36 cellular contexts compared by ENCODE assay signal in genomic region chr1:95631695-95632094, GRCh38.
"Had no signal": no experiment of that assay in that cellular context is flagged by ENCODE, and none has a peak within 500 bp of the region (broad histone marks: within the 10 kb centered on the region; RNA-seq: fewer than 3 reads in every experiment).

No MANE protein-coding gene starts in this region.

- DNase-seq: activated B cell treated with CpG ODN at 0.5 μM for 24 hours; activated CD4-positive, alpha-beta memory T cell treated with anti-CD3 and anti-CD28 coated beads for 36 hours; activated CD4-positive, alpha-beta T cell treated with anti-CD3 and anti-CD28 coated beads for 48 hours; activated CD4-positive, alpha-beta T cell treated with anti-CD3 and anti-CD28 coated beads, Interleukin-2, amount 50 U/mL, for 1 hour; activated CD8-positive, alpha-beta memory T cell treated with anti-CD3 and anti-CD28 coated beads, Interleukin-2, amount 10 ng/mL, durations not matched to agents 7 days and 5 days; activated CD8-positive, alpha-beta memory T cell treated with anti-CD3 and anti-CD28 coated beads, Interleukin-2, amount 50 U/mL, for 4 hours; activated CD8-positive, alpha-beta T cell treated with anti-CD3 and anti-CD28 coated beads, Interleukin-2, amount 10 ng/mL, durations not matched to agents 7 days and 5 days; activated effector memory CD4-positive, alpha-beta T cell treated with anti-CD3 and anti-CD28 coated beads, Interleukin-2, amount 50 U/mL, for 16 hours; activated naive CD4-positive, alpha-beta T cell treated with anti-CD3 and anti-CD28 coated beads for 36 hours; activated naive CD8-positive, alpha-beta T cell treated with anti-CD3 and anti-CD28 coated beads for 36 hours; activated naive CD8-positive, alpha-beta T cell treated with anti-CD3 and anti-CD28 coated beads, Interleukin-2, amount 50 U/mL, for 24 hours; activated T-cell treated with anti-CD3 and anti-CD28 coated beads, Interleukin-2, amount 50 U/mL, for 1 hour; activated T-cell treated with anti-CD3 and anti-CD28 coated beads, Interleukin-2, amount 50 U/mL, for 48 hours; adrenal gland; amygdala; aorta; caudate nucleus; cortex of kidney; dermis blood vessel endothelial cell; effector CD4-positive, alpha-beta T cell; effector memory CD8-positive, alpha-beta T cell; erythroblast; foreskin keratinocyte; gastrocnemius medialis; T-helper 1 cell; T-helper 17 cell; T1000; WERI-Rb-1 had no signal

- H3K36me3 Mint-ChIP-seq: activated CD4-positive, alpha-beta memory T cell treated with anti-CD3 and anti-CD28 coated beads for 36 hours; activated CD8-positive, alpha-beta memory T cell treated with anti-CD3 and anti-CD28 coated beads, Interleukin-2, amount 10 ng/mL, durations not matched to agents 7 days and 5 days; activated naive CD4-positive, alpha-beta T cell treated with anti-CD3 and anti-CD28 coated beads, Interleukin-2, amount 50 U/mL, for 24 hours; activated naive CD8-positive, alpha-beta T cell treated with anti-CD3 and anti-CD28 coated beads for 36 hours; brain had no signal

- H3K4me1 ChIP-seq: adrenal gland, breast epithelium, esophagus muscularis mucosa, foreskin keratinocyte, gastrocnemius medialis had no signal

- H3K27me3 ChIP-seq: adrenal gland, breast epithelium, esophagus muscularis mucosa, foreskin keratinocyte, gastrocnemius medialis had no signal

- H3K9me3 ChIP-seq: adrenal gland, breast epithelium, esophagus muscularis mucosa, gastrocnemius medialis had no signal

- H3K4me1 Mint-ChIP-seq: activated B cell treated with CpG ODN at 0.5 μM for 24 hours; activated CD8-positive, alpha-beta memory T cell treated with anti-CD3 and anti-CD28 coated beads, Interleukin-2, amount 10 ng/mL, durations not matched to agents 7 days and 5 days; activated naive CD4-positive, alpha-beta T cell treated with anti-CD3 and anti-CD28 coated beads, Interleukin-2, amount 50 U/mL, for 24 hours; activated naive CD8-positive, alpha-beta T cell treated with anti-CD3 and anti-CD28 coated beads for 36 hours; activated naive CD8-positive, alpha-beta T cell treated with anti-CD3 and anti-CD28 coated beads, Interleukin-2, amount 50 U/mL, for 24 hours; T-helper 17 cell had no signal

- H3K4me3 Mint-ChIP-seq: activated B cell treated with CpG ODN at 0.5 μM for 24 hours; activated CD4-positive, alpha-beta memory T cell treated with anti-CD3 and anti-CD28 coated beads for 36 hours; activated CD8-positive, alpha-beta memory T cell treated with anti-CD3 and anti-CD28 coated beads, Interleukin-2, amount 10 ng/mL, durations not matched to agents 7 days and 5 days; activated CD8-positive, alpha-beta T cell treated with anti-CD3 and anti-CD28 coated beads, Interleukin-2, amount 10 ng/mL, durations not matched to agents 7 days and 5 days; activated naive CD4-positive, alpha-beta T cell treated with anti-CD3 and anti-CD28 coated beads for 36 hours; activated naive CD4-positive, alpha-beta T cell treated with anti-CD3 and anti-CD28 coated beads, Interleukin-2, amount 50 U/mL, for 24 hours; activated naive CD8-positive, alpha-beta T cell treated with anti-CD3 and anti-CD28 coated beads for 36 hours; activated naive CD8-positive, alpha-beta T cell treated with anti-CD3 and anti-CD28 coated beads, Interleukin-2, amount 50 U/mL, for 24 hours; activated T-helper 1 cell treated with anti-CD3 and anti-CD28 coated beads, Interleukin-12 subunit alpha, Interleukin-12 subunit beta, Interleukin-2, Interleukin-4 antibody, amounts not matched to agents 30 ng/mL and 10 ng/mL and 1 ng/mL, durations not matched to agents 14 hours and 24 hours and 36 hours; brain; effector memory CD8-positive, alpha-beta T cell; T-helper 17 cell; T-helper 2 cell treated with Interferon-gamma antibody and Interleukin-4, amounts not matched to agents 5 μg/mL and 100 μg/mL, for 36 hours had no signal

- H3K27me3 Mint-ChIP-seq: activated B cell treated with CpG ODN at 0.5 μM for 24 hours; activated CD4-positive, alpha-beta memory T cell treated with anti-CD3 and anti-CD28 coated beads for 36 hours; activated CD8-positive, alpha-beta memory T cell treated with anti-CD3 and anti-CD28 coated beads, Interleukin-2, amount 10 ng/mL, durations not matched to agents 7 days and 5 days; activated naive CD4-positive, alpha-beta T cell treated with anti-CD3 and anti-CD28 coated beads, Interleukin-2, amount 50 U/mL, for 24 hours; activated naive CD8-positive, alpha-beta T cell treated with anti-CD3 and anti-CD28 coated beads for 36 hours; activated naive CD8-positive, alpha-beta T cell treated with anti-CD3 and anti-CD28 coated beads, Interleukin-2, amount 50 U/mL, for 24 hours; brain; effector memory CD8-positive, alpha-beta T cell; T-helper 17 cell had no signal

- H3K4me3 ChIP-seq: adrenal gland, breast epithelium, esophagus muscularis mucosa, gastrocnemius medialis had no signal

- H3K27ac Mint-ChIP-seq: activated B cell treated with CpG ODN at 0.5 μM for 24 hours; activated CD4-positive, alpha-beta memory T cell treated with anti-CD3 and anti-CD28 coated beads for 36 hours; activated CD8-positive, alpha-beta memory T cell treated with anti-CD3 and anti-CD28 coated beads, Interleukin-2, amount 10 ng/mL, durations not matched to agents 7 days and 5 days; activated CD8-positive, alpha-beta T cell treated with anti-CD3 and anti-CD28 coated beads, Interleukin-2, amount 10 ng/mL, durations not matched to agents 7 days and 5 days; activated naive CD4-positive, alpha-beta T cell treated with anti-CD3 and anti-CD28 coated beads for 36 hours; activated naive CD4-positive, alpha-beta T cell treated with anti-CD3 and anti-CD28 coated beads, Interleukin-2, amount 50 U/mL, for 24 hours; activated naive CD8-positive, alpha-beta T cell treated with anti-CD3 and anti-CD28 coated beads for 36 hours; activated naive CD8-positive, alpha-beta T cell treated with anti-CD3 and anti-CD28 coated beads, Interleukin-2, amount 50 U/mL, for 24 hours; activated T-helper 1 cell treated with anti-CD3 and anti-CD28 coated beads, Interleukin-12 subunit alpha, Interleukin-12 subunit beta, Interleukin-2, Interleukin-4 antibody, amounts not matched to agents 30 ng/mL and 10 ng/mL and 1 ng/mL, durations not matched to agents 14 hours and 24 hours and 36 hours; activated T-helper 2 cell treated with anti-CD3 and anti-CD28 coated beads, Interferon-gamma antibody, Interleukin-2, Interleukin-4, amounts not matched to agents 10 μg/mL and 5 μg/mL and 100 μg/mL, durations not matched to agents 14 hours and 24 hours and 36 hours; brain; effector memory CD8-positive, alpha-beta T cell; T-helper 17 cell; T-helper 2 cell treated with Interferon-gamma antibody and Interleukin-4, amounts not matched to agents 5 μg/mL and 100 μg/mL, for 36 hours had no signal

- ATAC-seq: activated CD4-positive, CD25-positive, alpha-beta regulatory T cell treated with anti-CD3 and anti-CD28 coated beads, Interleukin-2, amount 50 U/mL, for 24 hours; activated CD8-positive, alpha-beta memory T cell treated with anti-CD3 and anti-CD28 coated beads, Interleukin-2, amount 10 ng/mL, durations not matched to agents 7 days and 5 days; activated CD8-positive, alpha-beta T cell treated with anti-CD3 and anti-CD28 coated beads, Interleukin-2, amount 10 ng/mL, durations not matched to agents 7 days and 5 days; activated naive CD8-positive, alpha-beta T cell treated with anti-CD3 and anti-CD28 coated beads, Interleukin-2, amount 50 U/mL, for 24 hours; effector memory CD8-positive, alpha-beta T cell; foreskin keratinocyte; gastrocnemius medialis; T-helper 17 cell had no signal

- H3K36me3 ChIP-seq: adrenal gland, breast epithelium, esophagus muscularis mucosa, gastrocnemius medialis, WERI-Rb-1 had no signal

- H3K9me3 Mint-ChIP-seq: activated naive CD8-positive, alpha-beta T cell treated with anti-CD3 and anti-CD28 coated beads for 36 hours had no signal

- H3K27ac ChIP-seq: adrenal gland, breast epithelium, esophagus muscularis mucosa, foreskin keratinocyte, gastrocnemius medialis, WERI-Rb-1 had no signal
